ENCODE assay signal across 8 cellular contexts in the genomic region with DNA sequence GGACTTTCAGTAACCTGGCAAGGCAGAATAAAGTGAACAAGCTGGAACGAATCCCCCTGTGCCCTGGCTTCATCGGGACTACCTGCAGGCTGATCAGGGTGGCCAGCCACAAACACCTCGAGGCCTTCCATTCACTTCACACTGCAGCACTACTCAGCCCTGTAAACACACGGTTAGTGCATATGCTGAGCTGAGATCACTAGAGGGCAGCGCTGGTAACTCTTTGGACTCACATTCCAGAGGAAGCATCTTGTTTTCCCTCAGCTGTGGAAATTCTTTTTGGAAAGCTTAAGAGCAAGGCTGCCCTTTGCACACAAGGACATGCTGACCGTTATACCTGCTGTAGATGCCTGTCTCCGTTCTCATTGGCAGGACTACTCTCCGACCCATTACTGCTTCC. TPM values are rescaled to one million over a fixed set of nuclear protein-coding genes. Genes with fewer than 3 reads are reported as not detected.
A peak's percentile ranks its signal among the peaks of the same experiment; 100 is the strongest.
DNase-seq lines count a peak whose midpoint lies in the region; ATAC-seq and TF ChIP-seq lines count a peak whose summit lies in the region.

No MANE protein-coding gene starts in this region.

- DNase-seq in AG20443 (ENCODE audit: low spot score) (peak; percentile 77), GM20000 (ENCODE audit: low spot score) (no peak), NCI-H748 treated with DMSO at 0.1 percent for 48 hours (lab: John Stamatoyannopoulos, UW) (peak; percentile 13), chondrocyte (ENCODE audit: low spot score) (no peak), activated gamma-delta T cell (lab: John Stamatoyannopoulos, UW) (no peak), T-helper 9 cell (no peak)
- DNase-seq in natural killer cell treated with Interleukin-12 subunit alpha and Interleukin-12 subunit beta and Interleukin-15 and Interleukin-18, amount 100 ng/mL, for 72 hours (ENCODE audit: low spot score): no peak

- H3K4me1 Mint-ChIP-seq in chondrocyte (ENCODE audit: low read depth): peaks cover 3% of the 10 kb centered on the region
- H3K4me1 Mint-ChIP-seq in natural killer cell treated with Interleukin-12 subunit alpha and Interleukin-12 subunit beta and Interleukin-15 and Interleukin-18, amount 100 ng/mL, for 72 hours (ENCODE audit: low read depth in 2 of 2): peaks cover 13 to 16% of the 10 kb centered on the region in 2 donors

- TF ChIP-seq CTCF in GM20000 (IDR thresholded peaks at IDR 0.05; ENCODE audit: extremely low read depth, missing control alignments): peak; percentile 30
- peak; percentile 75 for TF ChIP-seq CTCF in chondrocyte (IDR thresholded peaks at IDR 0.05)

- peaks cover 49% of the 10 kb centered on the region for H3K36me3 Mint-ChIP-seq in chondrocyte (ENCODE audit: low read depth)
- H3K36me3 Mint-ChIP-seq in natural killer cell treated with Interleukin-12 subunit alpha and Interleukin-12 subunit beta and Interleukin-15 and Interleukin-18, amount 100 ng/mL, for 72 hours: peaks cover 30% of the 10 kb centered on the region

- no peaks in the 10 kb centered on the region for H3K9me3 Mint-ChIP-seq in chondrocyte (ENCODE audit: low read depth)
- H3K9me3 Mint-ChIP-seq in natural killer cell treated with Interleukin-12 subunit alpha and Interleukin-12 subunit beta and Interleukin-15 and Interleukin-18, amount 100 ng/mL, for 72 hours: no peaks in the 10 kb centered on the region

- ATAC-seq in natural killer cell treated with Interleukin-12 subunit alpha and Interleukin-12 subunit beta and Interleukin-15 and Interleukin-18, amount 100 ng/mL, for 72 hours: no peak
- no peak for ATAC-seq in HG02884 (IDR thresholded peaks at IDR 0.05; ENCODE audit: unreplicated experiment)

- no peaks in the 10 kb centered on the region for H3K27me3 Mint-ChIP-seq in chondrocyte (ENCODE audit: low read depth)
- no peaks in the 10 kb centered on the region for H3K27me3 Mint-ChIP-seq in natural killer cell treated with Interleukin-12 subunit alpha and Interleukin-12 subunit beta and Interleukin-15 and Interleukin-18, amount 100 ng/mL, for 72 hours

- no peak overlapping the region for H3K4me3 Mint-ChIP-seq in chondrocyte (ENCODE audit: unreplicated experiment)
- H3K4me3 Mint-ChIP-seq in natural killer cell treated with Interleukin-12 subunit alpha and Interleukin-12 subunit beta and Interleukin-15 and Interleukin-18, amount 100 ng/mL, for 72 hours: no peak overlapping the region

- H3K27ac Mint-ChIP-seq in chondrocyte (ENCODE audit: unreplicated experiment): no peak overlapping the region
- H3K27ac Mint-ChIP-seq in natural killer cell treated with Interleukin-12 subunit alpha and Interleukin-12 subunit beta and Interleukin-15 and Interleukin-18, amount 100 ng/mL, for 72 hours: peak overlapping the region; percentile 53 to 68

RNA-seq across cellular contexts. Expression of a gene that starts 32.1 kb away (rescaled TPM):
- total RNA-seq in chondrocyte: 0.41 to 0.60 TPM (median 0.53 TPM) in 3 replicates
- total RNA-seq in natural killer cell treated with Interleukin-12 subunit alpha and Interleukin-12 subunit beta and Interleukin-15 and Interleukin-18, amount 100 ng/mL, for 72 hours: not detected

Comparison
In these comparisons a context has a peak if more than half of its experiments do, and no peak if none do; other contexts are left out.
1. DNase-seq: peak in AG20443 (single experiment) and NCI-H748 treated with DMSO at 0.1 percent for 48 hours (single experiment); none in GM20000 (single experiment), chondrocyte (single experiment), natural killer cell treated with Interleukin-12 subunit alpha and Interleukin-12 subunit beta and Interleukin-15 and Interleukin-18, amount 100 ng/mL, for 72 hours (single experiment), activated gamma-delta T cell (single experiment) and T-helper 9 cell (single experiment).